Comparison of ENCODE assay signal across 29 cellular contexts in genomic region chr15:91192285-91193058, GRCh38.
DNase-seq lines count a peak whose midpoint lies in the region; ATAC-seq and TF ChIP-seq lines count a peak whose summit lies in the region.
"Had no signal": no experiment of that assay in that cellular context is flagged by ENCODE, and none has a peak within 500 bp of the region (broad histone marks: within the 10 kb centered on the region; RNA-seq: fewer than 3 reads in every experiment).

No MANE protein-coding gene starts in this region.

- H3K9me3 ChIP-seq in colonic mucosa: no peaks in the 10 kb centered on the region
- H3K9me3 ChIP-seq: MG63, SK-N-SH, thyroid gland had no signal

- intact Hi-C loops in colonic mucosa (cut with DNase I): no loop called here

- H3K4me3 ChIP-seq in colonic mucosa: no peak overlapping the region
- H3K4me3 ChIP-seq: coronary artery, MG63, thyroid gland had no signal

- H3K9ac ChIP-seq in colonic mucosa (ENCODE audit: low read depth in 2 of 2, low read length in 2 of 2): no peak overlapping the region
- H3K9ac ChIP-seq: SK-N-SH had no signal

- peaks cover 2% of the 10 kb centered on the region for H3K9me3 Mint-ChIP-seq in glutamatergic neuron (ENCODE audit: unreplicated experiment)
- H3K9me3 Mint-ChIP-seq: activated CD4-positive, alpha-beta memory T cell treated with anti-CD3 and anti-CD28 coated beads for 36 hours; activated naive CD4-positive, alpha-beta T cell treated with anti-CD3 and anti-CD28 coated beads, Interleukin-2, amount 50 U/mL, for 72 hours; CD8-positive, alpha-beta T cell; stimulated activated naive CD8-positive, alpha-beta T cell treated with anti-CD3 and anti-CD28 coated beads, Interleukin-15, amount 100 ng/mL, for 72 hours; T-helper 1 cell treated with Interleukin-12 subunit alpha and Interleukin-12 subunit beta and Interleukin-4 antibody, amounts not matched to agents 30 μg/mL and 1 μg/mL, for 36 hours had no signal

- TF ChIP-seq CTCF in glutamatergic neuron (IDR thresholded peaks at IDR 0.05; ENCODE audit: partially characterized antibody, unreplicated experiment): no peak
- no peak for TF ChIP-seq CTCF in colonic mucosa (IDR thresholded peaks at IDR 0.05)

- H3K4me1 ChIP-seq in colonic mucosa: no peaks in the 10 kb centered on the region
- H3K4me1 ChIP-seq: thyroid gland had no signal

- H3K4me1 Mint-ChIP-seq in glutamatergic neuron (ENCODE audit: low read depth, unreplicated experiment): peaks cover 44% of the 10 kb centered on the region
- H3K4me1 Mint-ChIP-seq: naive thymus-derived CD4-positive, alpha-beta T cell; stimulated activated naive CD8-positive, alpha-beta T cell treated with anti-CD3 and anti-CD28 coated beads, Interleukin-15, amount 100 ng/mL, for 72 hours had no signal

- no peak overlapping the region for H3K27ac ChIP-seq in colonic mucosa
- H3K27ac ChIP-seq: coronary artery, thyroid gland had no signal

- H3K27me3 ChIP-seq in colonic mucosa: no peaks in the 10 kb centered on the region
- H3K27me3 ChIP-seq: thyroid gland had no signal

- peaks cover 5% of the 10 kb centered on the region for H3K27me3 Mint-ChIP-seq in glutamatergic neuron (ENCODE audit: unreplicated experiment)

- H3K36me3 Mint-ChIP-seq in glutamatergic neuron (ENCODE audit: unreplicated experiment): peaks cover 4% of the 10 kb centered on the region
- H3K36me3 Mint-ChIP-seq: activated CD4-positive, alpha-beta memory T cell treated with anti-CD3 and anti-CD28 coated beads for 36 hours; activated naive CD4-positive, alpha-beta T cell treated with anti-CD3 and anti-CD28 coated beads, Interleukin-2, amount 50 U/mL, for 72 hours; CD8-positive, alpha-beta T cell; naive thymus-derived CD4-positive, alpha-beta T cell had no signal

- ATAC-seq in GM18511 (IDR thresholded peaks at IDR 0.05; ENCODE audit: unreplicated experiment): peak; percentile 71
- ATAC-seq: activated CD4-positive, CD25-positive, alpha-beta regulatory T cell treated with anti-CD3 and anti-CD28 coated beads, Interleukin-2, amount 50 U/mL, for 24 hours; activated naive CD4-positive, alpha-beta T cell treated with anti-CD3 and anti-CD28 coated beads, Interleukin-2, amount 50 U/mL, for 72 hours; CD8-positive, alpha-beta T cell; naive thymus-derived CD4-positive, alpha-beta T cell; stimulated activated naive CD8-positive, alpha-beta T cell treated with anti-CD3 and anti-CD28 coated beads, Interleukin-15, amount 100 ng/mL, for 72 hours had no signal

- peak overlapping the region; percentile 35 for H3K4me3 Mint-ChIP-seq in glutamatergic neuron (ENCODE audit: unreplicated experiment)
- H3K4me3 Mint-ChIP-seq: activated CD4-positive, alpha-beta memory T cell treated with anti-CD3 and anti-CD28 coated beads for 36 hours; CD8-positive, alpha-beta T cell; naive thymus-derived CD4-positive, alpha-beta T cell; stimulated activated naive CD8-positive, alpha-beta T cell treated with anti-CD3 and anti-CD28 coated beads, Interleukin-15, amount 100 ng/mL, for 72 hours; T-helper 1 cell treated with Interleukin-12 subunit alpha and Interleukin-12 subunit beta and Interleukin-4 antibody, amounts not matched to agents 30 μg/mL and 1 μg/mL, for 36 hours had no signal

- peak; percentile 41 for DNase-seq in NCI-H1092 treated with DMSO at 0.1 percent for 48 hours (lab: John Stamatoyannopoulos, UW)
- no peak for DNase-seq in NCI-H1092 (lab: John Stamatoyannopoulos, UW)
- peak; percentile 34 for DNase-seq in NCI-H146 treated with DMSO at 0.1 percent for 48 hours (lab: John Stamatoyannopoulos, UW; ENCODE audit: unreplicated experiment)
- no peak for DNase-seq in glutamatergic neuron
- DNase-seq in colonic mucosa: no peak
- no peak for DNase-seq in HK-2 (ENCODE audit: unreplicated experiment)
- no peak for DNase-seq in iPS-NIHi7 (ENCODE audit: extremely low spot score)
- DNase-seq: 8988T; activated CD4-positive, alpha-beta memory T cell treated with anti-CD3 and anti-CD28 coated beads for 36 hours; AML-193; CD8-positive, alpha-beta T cell; DMS153; effector memory CD4-positive, alpha-beta T cell; erythroblast; GDM1; KG1; MG63; midbrain; naive thymus-derived CD4-positive, alpha-beta T cell; NCI-H1436 treated with DMSO at 0.1 percent for 48 hours; OCI-M1; SK-N-SH; stimulated activated naive CD8-positive, alpha-beta T cell treated with anti-CD3 and anti-CD28 coated beads, Interleukin-15, amount 100 ng/mL, for 72 hours; thyroid gland had no signal

- H3K27ac Mint-ChIP-seq in glutamatergic neuron (ENCODE audit: unreplicated experiment): peak overlapping the region; percentile 83
- H3K27ac Mint-ChIP-seq: activated CD4-positive, alpha-beta memory T cell treated with anti-CD3 and anti-CD28 coated beads for 36 hours; activated naive CD4-positive, alpha-beta T cell treated with anti-CD3 and anti-CD28 coated beads, Interleukin-2, amount 50 U/mL, for 72 hours; CD8-positive, alpha-beta T cell; naive thymus-derived CD4-positive, alpha-beta T cell; stimulated activated naive CD8-positive, alpha-beta T cell treated with anti-CD3 and anti-CD28 coated beads, Interleukin-15, amount 100 ng/mL, for 72 hours; T-helper 1 cell treated with Interleukin-12 subunit alpha and Interleukin-12 subunit beta and Interleukin-4 antibody, amounts not matched to agents 30 μg/mL and 1 μg/mL, for 36 hours had no signal

- H3K36me3 ChIP-seq in colonic mucosa: no peaks in the 10 kb centered on the region
- H3K36me3 ChIP-seq: MG63, thyroid gland had no signal

Comparison
In these comparisons a context has a peak if more than half of its experiments do, and no peak if none do; other contexts are left out.
1. DNase-seq: peak in NCI-H1092 treated with DMSO at 0.1 percent for 48 hours (single experiment) and NCI-H146 treated with DMSO at 0.1 percent for 48 hours (single experiment); none in NCI-H1092 (single experiment), glutamatergic neuron (single experiment), colonic mucosa (single experiment), HK-2 (single experiment) and iPS-NIHi7 (single experiment).